24 cellular contexts compared by ENCODE assay signal in the genomic region with DNA sequence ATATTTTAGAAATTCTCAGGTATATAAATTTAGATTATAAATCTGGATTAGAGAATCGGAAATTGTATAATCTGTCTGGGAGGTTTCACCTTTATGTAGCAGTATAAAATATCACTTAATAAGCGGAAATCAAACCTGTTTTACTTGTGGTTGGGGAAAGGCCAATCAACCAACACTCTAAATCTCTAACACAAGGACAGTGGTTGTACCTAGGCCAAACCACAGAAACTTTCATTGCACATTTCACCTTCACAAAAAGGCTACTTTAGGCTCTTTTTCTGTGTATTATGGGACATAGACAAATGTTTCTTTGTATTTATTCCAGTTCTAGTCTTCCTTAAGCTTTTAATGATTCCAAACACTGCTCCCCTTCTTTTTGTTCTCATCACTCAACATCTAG. TPM values are rescaled to one million over a fixed set of nuclear protein-coding genes. Genes with fewer than 3 reads are reported as not detected.
DNase-seq lines count a peak whose midpoint lies in the region; ATAC-seq, FAIRE-seq and TF ChIP-seq lines count a peak whose summit lies in the region.
"Had no signal": no experiment of that assay in that cellular context is flagged by ENCODE, and none has a peak within 500 bp of the region (broad histone marks: within the 10 kb centered on the region; RNA-seq: fewer than 3 reads in every experiment).

No MANE protein-coding gene starts in this region.

- FAIRE-seq in bronchial epithelial cell (lab: Jason Lieb, UNC), result no peak
- FAIRE-seq: GM12892 had no signal

- 12% methylated on average over 2 of the region's 2 CpGs for WGBS in mammary epithelial cell (ENCODE audit: low coverage, missing lambda C conversion rate)

- H3K27ac ChIP-seq in mammary epithelial cell (ENCODE audit: insufficient read depth, low read depth, low read length) (no peak overlapping the region), breast epithelium (no peak overlapping the region)
- H3K27ac ChIP-seq: GM23248, SJSA1 had no signal

- H3K27me3 ChIP-seq in mammary epithelial cell (ENCODE audit: insufficient read depth, low read length), result no peaks in the 10 kb centered on the region
- H3K27me3 ChIP-seq in breast epithelium, result no peaks in the 10 kb centered on the region
- H3K27me3 ChIP-seq in bronchial epithelial cell (ENCODE audit: control insufficient read depth, insufficient read depth, low read length), result no peaks in the 10 kb centered on the region
- H3K27me3 ChIP-seq: SJSA1 had no signal

- peaks cover 14% of the 10 kb centered on the region for H3K36me3 ChIP-seq in mammary epithelial cell (ENCODE audit: insufficient read depth, low read length)
- no peaks in the 10 kb centered on the region for H3K36me3 ChIP-seq in breast epithelium
- peaks cover 5% of the 10 kb centered on the region for H3K36me3 ChIP-seq in bronchial epithelial cell (ENCODE audit: control insufficient read depth, insufficient read depth, low read length)

- H3K27me3 Mint-ChIP-seq in IgD-negative memory B cell, result no peaks in the 10 kb centered on the region
- H3K27me3 Mint-ChIP-seq: CD4-positive, CD25-positive, alpha-beta regulatory T cell had no signal

- in situ Hi-C loops in mammary epithelial cell (cut with MboI; ENCODE audit: low sequenced_read_pairs in 2 of 2), result no loop called here

- dilution Hi-C loops in mammary epithelial cell (cut with HindIII; ENCODE audit: low sequenced_read_pairs), result no loop called here

- no peak overlapping the region for H3K4me3 Mint-ChIP-seq in IgD-negative memory B cell
- H3K4me3 Mint-ChIP-seq: CD4-positive, CD25-positive, alpha-beta regulatory T cell; H9; HFFc6 had no signal

- intact Hi-C loops in mammary epithelial cell (cut with micrococcal nuclease), result no loop called here
- intact Hi-C loops in breast epithelium (cut with DNase I; ENCODE audit: low total_unique reads), result no loop called here

- no peaks in the 10 kb centered on the region for H3K4me1 Mint-ChIP-seq in IgD-negative memory B cell
- H3K4me1 Mint-ChIP-seq: H9 had no signal

- H3K4me2 ChIP-seq in mammary epithelial cell (ENCODE audit: insufficient read depth, low read depth, low read length), result peak overlapping the region; percentile 35

- peaks cover 21% of the 10 kb centered on the region for H3K36me3 Mint-ChIP-seq in IgD-negative memory B cell

- H3K27ac Mint-ChIP-seq in IgD-negative memory B cell, result peak overlapping the region in 2 of 3 donors; percentile 2 to 44
- H3K27ac Mint-ChIP-seq: CD4-positive, CD25-positive, alpha-beta regulatory T cell; H9; HFFc6 had no signal

- H2AFZ ChIP-seq in mammary epithelial cell (ENCODE audit: low read depth, low read length), result no peak overlapping the region
- H2AFZ ChIP-seq: GM23248 had no signal

- no peaks in the 10 kb centered on the region for H4K20me1 ChIP-seq in mammary epithelial cell (ENCODE audit: insufficient read depth, low read length)

- TF ChIP-seq CTCF in mammary epithelial cell (conservative IDR thresholded peaks at IDR 0.05 in 1 of 2, IDR thresholded peaks at IDR 0.05 in 1 of 2; ENCODE audit: extremely low read depth in 1 of 2, insufficient read depth in 1 of 2, low read depth in 1 of 2, low read length in 2 of 2) (no peak), breast epithelium (IDR thresholded peaks at IDR 0.05) (no peak), bronchial epithelial cell (IDR thresholded peaks at IDR 0.05; ENCODE audit: insufficient read depth, low read length, severe bottlenecking) (no peak)

- H3K79me2 ChIP-seq in mammary epithelial cell (ENCODE audit: insufficient read depth, low read length), result peaks cover 35% of the 10 kb centered on the region

- CTCF ChIA-PET in mammary epithelial cell (lab: Charles Lee; ENCODE audit: low non-redundant PET), result no interaction called here

- H3K4me3 ChIP-seq in mammary epithelial cell (replicated peaks in 1 of 3; ENCODE audit: insufficient read depth in 1 of 3, low read depth in 2 of 3, low read length in 3 of 3) (no peak overlapping the region), breast epithelium (no peak overlapping the region), bronchial epithelial cell (ENCODE audit: low read depth, low read length) (no peak overlapping the region)
- H3K4me3 ChIP-seq: GM23248, SJSA1 had no signal

- ATAC-seq in GM19351 (IDR thresholded peaks at IDR 0.05; ENCODE audit: unreplicated experiment) (no peak), left lobe of liver (no peak)

- H3K4me1 ChIP-seq in mammary epithelial cell (ENCODE audit: insufficient read depth, low read length), result peaks cover 17% of the 10 kb centered on the region
- no peaks in the 10 kb centered on the region for H3K4me1 ChIP-seq in breast epithelium
- H3K4me1 ChIP-seq: SJSA1 had no signal

- H3K9me3 ChIP-seq in mammary epithelial cell (replicated peaks; ENCODE audit: insufficient read depth, low read length) (no peaks in the 10 kb centered on the region), breast epithelium (no peaks in the 10 kb centered on the region)
- H3K9me3 ChIP-seq: SJSA1 had no signal

- peaks cover 0 to 3% (median 0%) of the 10 kb centered on the region in 3 donors for H3K9me3 Mint-ChIP-seq in IgD-negative memory B cell
- H3K9me3 Mint-ChIP-seq: HFFc6 had no signal

- TF ChIP-seq POLR2A in breast epithelium (IDR thresholded peaks at IDR 0.05), result no peak

- H3K9ac ChIP-seq in mammary epithelial cell (ENCODE audit: insufficient read depth, low read length), result no peak overlapping the region
- H3K9ac ChIP-seq: GM23248 had no signal

- no TSS peak for BruUV-seq in mammary epithelial cell (replicated peaks; lab: Mats Ljungman, UMichigan)

- DNase-seq in mammary epithelial cell (peak; percentile 73), breast epithelium (ENCODE audit: low spot score in 2 of 2) (no peak), bronchial epithelial cell (ENCODE audit: low read depth) (peak; percentile 41), left lobe of liver (ENCODE audit: low spot score) (no peak), COLO668 (lab: John Stamatoyannopoulos, UW; ENCODE audit: unreplicated experiment) (no peak)
- DNase-seq: CD4-positive, CD25-positive, alpha-beta regulatory T cell; COR-L47; GF-D8; GM23248; H9; HFFc6; KG1; NCI-H1048; NCI-H1417; NCI-H1694; NCI-H2081; NCI-H2227 treated with DMSO at 0.1 percent for 48 hours; NCI-H526 treated with DMSO at 0.1 percent for 48 hours; Right ventricle myocardium superior; RPMI8226 had no signal

RNA-seq across cellular contexts. Expression of gene ERH, which starts 19.8 kb away (rescaled TPM):
- 100 to 1,000 TPM in 1 of 2 donors, 10 to 100 TPM in 1; 53.8 to 190 TPM for total RNA-seq in mammary epithelial cell
- polyA plus RNA-seq in mammary epithelial cell, result 142 TPM
- polyA minus RNA-seq in mammary epithelial cell, result 187 TPM
- 10 to 100 TPM; 69.0 to 98.0 (median 77.6) TPM for total RNA-seq in breast epithelium
- polyA plus RNA-seq in IgD-negative memory B cell, result 72.1 TPM
- 91.6 and 242 TPM in 2 replicates for total RNA-seq in bronchial epithelial cell
- total RNA-seq in left lobe of liver, result 53.2 TPM

RNA-seq across cellular contexts. Expression of gene SLC39A9, which starts 20.2 kb away (rescaled TPM):
- total RNA-seq in mammary epithelial cell, result 100 to 1,000 TPM in 1 of 2 donors, 10 to 100 TPM in 1; 61.5 to 157 TPM
- 65.3 TPM for polyA plus RNA-seq in mammary epithelial cell
- 40.1 TPM for polyA minus RNA-seq in mammary epithelial cell
- total RNA-seq in breast epithelium, result 10 to 100 TPM; 71.1 to 92.3 (median 73.8) TPM
- 14.7 TPM for polyA plus RNA-seq in IgD-negative memory B cell
- 112 and 140 TPM in 2 replicates for total RNA-seq in bronchial epithelial cell
- total RNA-seq in left lobe of liver, result 55.2 TPM

Comparison
In these comparisons a context has a peak if more than half of its experiments do, and no peak if none do; other contexts are left out.
1. DNase-seq: peak in mammary epithelial cell (single experiment) and bronchial epithelial cell (single experiment); none in breast epithelium (0 of 2), left lobe of liver (single experiment) and COLO668 (single experiment).